In the genomic region with DNA sequence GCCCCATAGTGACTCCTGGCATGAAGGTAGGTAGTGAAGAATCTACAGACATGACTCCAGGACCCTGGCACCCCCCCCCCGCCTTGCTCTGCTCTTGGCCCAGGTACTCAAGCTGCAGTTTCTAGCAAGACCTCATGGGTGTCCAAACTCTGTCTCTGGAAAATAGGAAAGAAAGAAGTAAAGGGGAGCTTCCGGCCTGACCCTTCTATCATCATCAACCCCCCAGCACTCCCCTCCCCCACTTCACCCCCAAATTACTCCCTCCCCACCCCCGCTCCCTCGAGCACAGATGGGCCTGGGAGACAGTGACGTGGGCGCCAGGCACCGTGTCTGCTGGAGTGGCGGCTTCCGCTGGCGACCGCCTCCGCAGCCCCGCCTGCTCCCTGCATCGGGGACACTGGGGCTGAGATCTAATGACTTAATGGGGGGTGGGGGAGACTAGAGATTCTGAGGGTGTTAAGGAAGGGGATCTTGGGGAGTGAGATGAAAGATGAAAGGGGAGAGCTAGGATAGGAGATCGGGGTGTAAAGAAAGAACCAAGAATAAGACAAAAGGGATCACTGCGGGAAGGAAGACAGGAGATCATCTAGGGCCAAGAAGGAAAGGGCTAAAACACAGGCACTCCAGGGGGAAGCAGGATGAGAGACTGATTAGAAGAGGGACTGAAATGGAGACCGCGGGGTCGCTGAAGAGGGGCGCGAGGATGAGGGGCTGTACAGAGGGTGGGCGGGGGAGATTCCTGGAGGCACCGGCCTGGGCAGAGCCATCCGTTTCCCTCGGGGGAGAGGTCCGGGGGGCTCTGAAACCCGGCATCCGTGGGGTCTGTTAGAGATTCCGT, we compare ENCODE assay signal across 9 cellular contexts. TPM values are rescaled to one million over a fixed set of nuclear protein-coding genes. Genes with fewer than 3 reads are reported as not detected.
A peak's percentile ranks its signal among the peaks of the same experiment; 100 is the strongest.
DNase-seq lines count a peak whose midpoint lies in the region; ATAC-seq and TF ChIP-seq lines count a peak whose summit lies in the region.
"Had no signal": no experiment of that assay in that cellular context is flagged by ENCODE, and none has a peak within 500 bp of the region (broad histone marks: within the 10 kb centered on the region; RNA-seq: fewer than 3 reads in every experiment).

No MANE protein-coding gene starts in this region.

- H3K27me3 ChIP-seq in DND-41 (ENCODE audit: insufficient read depth, low read length, poor library complexity) (no peaks in the 10 kb centered on the region), ascending aorta (no peaks in the 10 kb centered on the region), skeletal muscle satellite cell (ENCODE audit: control insufficient read depth, insufficient read depth, low read length) (peaks cover 4% of the 10 kb centered on the region)

- peak overlapping the region; percentile 98 for H2AFZ ChIP-seq in DND-41 (ENCODE audit: low read depth, low read length)

- peaks cover 24% of the 10 kb centered on the region for H3K4me1 ChIP-seq in DND-41 (ENCODE audit: insufficient read depth, low read length)
- H3K4me1 ChIP-seq in ascending aorta = peaks cover 12 to 34% of the 10 kb centered on the region in 2 donors
- H3K4me1 ChIP-seq in skeletal muscle satellite cell (ENCODE audit: control insufficient read depth, insufficient read depth, low read length) = peaks cover 43% of the 10 kb centered on the region

- no peak for TF ChIP-seq CTCF in DND-41 (IDR thresholded peaks at IDR 0.05; ENCODE audit: borderline replicate concordance, extremely low read depth, low read length, poor library complexity, severe bottlenecking)
- TF ChIP-seq CTCF in ascending aorta (IDR thresholded peaks at IDR 0.05) = no peak

- H3K36me3 ChIP-seq in DND-41 (ENCODE audit: insufficient read depth, low read length) (no peaks in the 10 kb centered on the region), ascending aorta (no peaks in the 10 kb centered on the region), skeletal muscle satellite cell (ENCODE audit: insufficient read depth, low read length) (no peaks in the 10 kb centered on the region)

- H3K9me3 ChIP-seq in DND-41 (ENCODE audit: insufficient read depth, low read length, severe bottlenecking) (no peaks in the 10 kb centered on the region), ascending aorta (no peaks in the 10 kb centered on the region), skeletal muscle satellite cell (replicated peaks; ENCODE audit: low read length) (no peaks in the 10 kb centered on the region)

- H3K27ac ChIP-seq in DND-41 (ENCODE audit: low read length) (peak overlapping the region; percentile 77), ascending aorta (peak overlapping the region; percentile 34 to 64)

- H3K9ac ChIP-seq in DND-41 (ENCODE audit: low read depth, low read length) (peak overlapping the region; percentile 53; the same call in 1 of the 2 replicates), skeletal muscle satellite cell (ENCODE audit: low read depth, low read length) (peak overlapping the region; percentile 80)

- intact Hi-C loops in ascending aorta (cut with DNase I) = loop anchor here (1.0 to 2.0 kb wide), 3 partner anchors 84 to 810 kb away; partner anchors contain the start of genes STOML2, UBAP1 and VCP

- peak overlapping the region in 1 of 2 experiments; percentile 80; a peak in 3 of 4 replicates for H3K4me3 ChIP-seq in DND-41 (ENCODE audit: low read depth in 1 of 2, low read length in 2 of 2)
- peak overlapping the region; percentile 45 to 62 for H3K4me3 ChIP-seq in ascending aorta
- H3K4me3 ChIP-seq in iPS-11a (ENCODE audit: low read depth, low read length) = peak overlapping the region; percentile 72
- peak overlapping the region; percentile 67 for H3K4me3 ChIP-seq in skeletal muscle satellite cell (ENCODE audit: low read length)

- peak overlapping the region; percentile 88 for H3K4me2 ChIP-seq in DND-41 (ENCODE audit: insufficient read depth, low read length)
- H3K4me2 ChIP-seq in skeletal muscle satellite cell (ENCODE audit: low read length) = peak overlapping the region; percentile 84

- no peaks in the 10 kb centered on the region for H4K20me1 ChIP-seq in DND-41 (ENCODE audit: insufficient read depth, low read length)

- ATAC-seq in DND-41 (ENCODE audit: insufficient read depth, low read depth) = no peak
- ATAC-seq in GM21360 (IDR thresholded peaks at IDR 0.05; ENCODE audit: unreplicated experiment) = no peak

- no peaks in the 10 kb centered on the region for H3K79me2 ChIP-seq in DND-41 (ENCODE audit: insufficient read depth, low read length)

- DNase-seq in DND-41 = no peak
- peak; percentile 61 for DNase-seq in NCI-H82 (lab: John Stamatoyannopoulos, UW)
- DNase-seq in ascending aorta (ENCODE audit: low spot score in 2 of 2) = peak in 1 of 2 donors; percentile 70
- no peak for DNase-seq in GDM1 (lab: John Stamatoyannopoulos, UW)
- no peak for DNase-seq in 8988T

RNA-seq across cellular contexts. Expression of gene DNAJB5, which starts 1.1 kb away (rescaled TPM):
- 40.8 TPM for total RNA-seq in ascending aorta
- 8.3 and 10.6 TPM in 2 replicates for total RNA-seq in skeletal muscle satellite cell (2012; rRNA removed)

RNA-seq across cellular contexts. Expression of gene PHF24, which starts 30.4 kb away (rescaled TPM):
- not detected for total RNA-seq in ascending aorta
- total RNA-seq in skeletal muscle satellite cell (2012; rRNA removed) = not detected in 2 replicates
- total RNA-seq: T-helper 2 cell treated with Interferon-gamma antibody and Interleukin-4, amounts not matched to agents 100 ng/mL and 5 ng/mL, for 36 hours had no signal
